7 cellular contexts compared by ENCODE assay signal in the genomic region with DNA sequence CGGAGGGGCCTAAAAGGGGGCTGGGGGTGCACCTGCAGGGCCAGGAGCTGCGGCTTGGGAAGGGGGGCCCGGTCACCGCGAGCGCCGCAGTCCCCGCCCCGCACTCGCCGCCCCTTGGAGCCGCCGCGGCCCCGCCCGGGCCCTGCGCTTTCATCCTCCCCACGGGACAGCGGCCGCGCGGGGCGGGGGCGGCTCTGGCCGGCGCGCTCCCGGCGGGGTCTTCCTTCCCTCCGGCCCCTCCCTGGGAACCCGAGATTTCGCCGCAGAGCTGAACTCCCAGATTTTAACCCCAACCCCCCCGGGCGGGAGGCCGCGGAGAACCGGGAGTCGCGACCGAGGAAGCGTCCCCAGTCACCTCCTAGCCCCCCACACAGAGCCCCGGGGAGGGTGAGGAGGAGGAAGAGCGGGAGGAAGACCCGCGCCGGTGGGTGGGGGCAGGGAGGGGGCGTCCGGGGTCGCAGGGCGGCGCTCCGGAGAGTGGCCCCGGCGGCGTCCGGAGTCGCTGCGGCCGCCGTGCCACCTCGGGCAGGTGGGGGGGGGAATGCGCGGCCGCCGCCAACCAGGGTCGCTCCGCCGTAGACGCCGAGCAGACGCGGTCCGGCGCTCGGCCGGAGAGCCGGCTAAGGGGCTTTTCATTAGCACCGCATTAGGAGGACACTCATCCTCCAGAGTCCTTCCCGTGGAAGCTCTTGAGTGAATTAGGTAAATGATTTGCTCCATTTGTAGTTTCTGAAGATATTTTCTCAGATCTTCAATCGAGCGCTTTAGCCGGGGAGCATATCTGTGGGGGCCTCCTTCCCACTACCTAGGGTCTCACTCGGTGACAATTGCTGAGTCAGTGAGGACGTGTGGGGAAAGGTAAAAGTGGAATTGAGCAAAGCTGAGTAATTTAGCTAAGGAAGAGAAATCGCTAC. TPM values are rescaled to one million over a fixed set of nuclear protein-coding genes. Genes with fewer than 3 reads are reported as not detected.
A peak's percentile ranks its signal among the peaks of the same experiment; 100 is the strongest.
DNase-seq lines count a peak whose midpoint lies in the region; ATAC-seq and TF ChIP-seq lines count a peak whose summit lies in the region.

No MANE protein-coding gene starts in this region.

- TF ChIP-seq CTCF in right atrium auricular region (IDR thresholded peaks at IDR 0.05) (peak in 1 of 2 donors; percentile 14), progenitor cell of endocrine pancreas (IDR thresholded peaks at IDR 0.05; ENCODE audit: unreplicated experiment) (no peak)

- DNase-seq in right atrium auricular region (ENCODE audit: low spot score) (no peak), progenitor cell of endocrine pancreas (ENCODE audit: low spot score, unreplicated experiment) (no peak), NCI-H1092 (lab: John Stamatoyannopoulos, UW) (no peak)
- no peak for DNase-seq in NK-92 treated with Interleukin-12 subunit alpha and Interleukin-12 subunit beta, amount 100 ng/mL, for 24 hours (lab: John Stamatoyannopoulos, UW)

- H3K4me1 Mint-ChIP-seq in progenitor cell of endocrine pancreas (ENCODE audit: low read depth) = peaks cover 9% of the 10 kb centered on the region

- H3K27me3 Mint-ChIP-seq in progenitor cell of endocrine pancreas = peaks cover 62% of the 10 kb centered on the region

- H3K27ac ChIP-seq in adipose tissue (ENCODE audit: low read depth, low read length) (peak overlapping the region; percentile 46), right atrium auricular region (peak overlapping the region; percentile 97 to 99)

- WGBS in adipose tissue, 3 donors = 1% methylated on average over 64 to 85 of the region's 86 CpGs

- H3K4me3 ChIP-seq in right atrium auricular region = peak overlapping the region; percentile 86 to 88

- no peaks in the 10 kb centered on the region for H3K9me3 ChIP-seq in right atrium auricular region

- H3K36me3 Mint-ChIP-seq in progenitor cell of endocrine pancreas (ENCODE audit: insufficient read depth) = no peaks in the 10 kb centered on the region

- no peaks in the 10 kb centered on the region for H3K27me3 ChIP-seq in right atrium auricular region

- no peaks in the 10 kb centered on the region for H3K36me3 ChIP-seq in right atrium auricular region

- H3K9me3 Mint-ChIP-seq in progenitor cell of endocrine pancreas (ENCODE audit: low read depth) = no peaks in the 10 kb centered on the region

- peak overlapping the region; percentile 83 for H3K27ac Mint-ChIP-seq in progenitor cell of endocrine pancreas

- peaks cover 0 to 48% of the 10 kb centered on the region in 2 donors for H3K4me1 ChIP-seq in right atrium auricular region

- H3K4me3 Mint-ChIP-seq in progenitor cell of endocrine pancreas (ENCODE audit: low read depth) = peak overlapping the region; percentile 73

- ATAC-seq in GM18498 (IDR thresholded peaks at IDR 0.05; ENCODE audit: unreplicated experiment) = peak; percentile 23
- peak; percentile 6 for ATAC-seq in HG03442 (IDR thresholded peaks at IDR 0.05; ENCODE audit: unreplicated experiment)

RNA-seq across cellular contexts. Expression of a gene that starts 31.6 kb away (rescaled TPM):
- 10 to 100 TPM in 2 of 3 donors, 1 to 10 TPM in 1; 3.9 to 25.9 (median 18.2) TPM for polyA plus RNA-seq in adipose tissue
- total RNA-seq in right atrium auricular region = 10 to 100 TPM; 75.3 to 81.3 TPM
- total RNA-seq in progenitor cell of endocrine pancreas = 1.2 and 3.9 TPM in 2 replicates

Comparison
In these comparisons a context has a peak if more than half of its experiments do, and no peak if none do; other contexts are left out.
1. RNA of a gene that starts 31.6 kb away (total RNA-seq): 75.3 to 81.3 TPM in right atrium auricular region; 1.2 to 3.9 TPM in progenitor cell of endocrine pancreas; every median in the first group is over 10 times any median in the second.